In genomic region chr1:193479187-193479586, GRCh38 we compare ENCODE assay signal across 7 cellular contexts.
A peak's percentile ranks its signal among the peaks of the same experiment; 100 is the strongest.
DNase-seq lines count a peak whose midpoint lies in the region; ATAC-seq lines count a peak whose summit lies in the region.

No MANE protein-coding gene starts in this region.

- H3K27ac Mint-ChIP-seq in activated CD4-positive, alpha-beta memory T cell treated with anti-CD3 and anti-CD28 coated beads, Interleukin-2, amount 10 ng/mL, durations not matched to agents 7 days and 5 days = peak overlapping the region; percentile 93

- no peaks in the 10 kb centered on the region for H3K79me2 ChIP-seq in Karpas-422 (ENCODE audit: low read length)

- H3K27me3 Mint-ChIP-seq in activated CD4-positive, alpha-beta memory T cell treated with anti-CD3 and anti-CD28 coated beads, Interleukin-2, amount 10 ng/mL, durations not matched to agents 7 days and 5 days = no peaks in the 10 kb centered on the region

- peak overlapping the region; percentile 2 for H3K4me3 Mint-ChIP-seq in activated CD4-positive, alpha-beta memory T cell treated with anti-CD3 and anti-CD28 coated beads, Interleukin-2, amount 10 ng/mL, durations not matched to agents 7 days and 5 days

- H4K20me1 ChIP-seq in Karpas-422 (ENCODE audit: insufficient read depth, low read depth, low read length) = no peaks in the 10 kb centered on the region

- H3K27me3 ChIP-seq in Karpas-422 (ENCODE audit: low read length) = 0 out of 2 replicates have a peak, but pooled peaks cover 2% of the 10 kb centered on the region

- H3K4me1 Mint-ChIP-seq in activated CD4-positive, alpha-beta memory T cell treated with anti-CD3 and anti-CD28 coated beads, Interleukin-2, amount 10 ng/mL, durations not matched to agents 7 days and 5 days = peaks cover 67% of the 10 kb centered on the region

- peaks cover 79% of the 10 kb centered on the region for H3K36me3 Mint-ChIP-seq in activated CD4-positive, alpha-beta memory T cell treated with anti-CD3 and anti-CD28 coated beads, Interleukin-2, amount 10 ng/mL, durations not matched to agents 7 days and 5 days (ENCODE audit: low read depth)

- H3K4me3 ChIP-seq in Karpas-422 (ENCODE audit: low read length) = no peak overlapping the region

- H3K9me2 ChIP-seq in Karpas-422 (replicated peaks; ENCODE audit: insufficient read depth, low read length) = no peaks in the 10 kb centered on the region

- CTCF ChIA-PET in activated CD4-positive, alpha-beta memory T cell treated with anti-CD3 and anti-CD28 coated beads, Interleukin-2, amount 10 ng/mL, durations not matched to agents 7 days and 5 days (lab: Charles Lee) = interaction anchor here (0.9 to 3.1 kb wide), 5 partner anchors 11 to 296 kb away, joined by 3 to 9 read pairs (median 3); no protein-coding TSS in a partner anchor

- H3K27ac ChIP-seq in Karpas-422 (ENCODE audit: low read length) = no peak overlapping the region

- no peak overlapping the region for H3K9ac ChIP-seq in Karpas-422 (ENCODE audit: low read length)

- H3K36me3 ChIP-seq in Karpas-422 (ENCODE audit: insufficient read depth, low read length) = no peaks in the 10 kb centered on the region

- peak; percentile 96 for ATAC-seq in GM19463 (IDR thresholded peaks at IDR 0.05; ENCODE audit: unreplicated experiment)
- ATAC-seq in HG03439 (IDR thresholded peaks at IDR 0.05; ENCODE audit: unreplicated experiment) = peak; percentile 97

- H3K9me3 ChIP-seq in Karpas-422 (ENCODE audit: low read length) = no peaks in the 10 kb centered on the region

- H2AFZ ChIP-seq in Karpas-422 (ENCODE audit: low read length) = no peak overlapping the region

- no peaks in the 10 kb centered on the region for H3K4me1 ChIP-seq in Karpas-422 (ENCODE audit: low read length)

- H3K9me3 Mint-ChIP-seq in activated CD4-positive, alpha-beta memory T cell treated with anti-CD3 and anti-CD28 coated beads, Interleukin-2, amount 10 ng/mL, durations not matched to agents 7 days and 5 days = peaks cover 36% of the 10 kb centered on the region

- H3K4me2 ChIP-seq in Karpas-422 (ENCODE audit: low read depth, low read length, poor library complexity, severe bottlenecking) = no peak overlapping the region

- DNase-seq in activated CD4-positive, alpha-beta memory T cell treated with anti-CD3 and anti-CD28 coated beads, Interleukin-2, amount 10 ng/mL, durations not matched to agents 7 days and 5 days = peak; percentile 93
- DNase-seq in renal cortical epithelial cell (ENCODE audit: low read depth) (peak; percentile 11), LoVo (ENCODE audit: low spot score) (no peak), Karpas-422 (no peak), ecto neural progenitor cell (ENCODE audit: low spot score) (no peak)

- POLR2A ChIA-PET in activated CD4-positive, alpha-beta memory T cell treated with anti-CD3 and anti-CD28 coated beads, Interleukin-2, amount 10 ng/mL, durations not matched to agents 7 days and 5 days (lab: Charles Lee) = interaction anchor here (0.6 to 10.4 kb wide), 15 partner anchors 11 to 421 kb away, joined by 3 to 144 read pairs (median 7); partner anchors contain the start of genes B3GALT2, RO60 and UCHL5

Comparison
In these comparisons a context has a peak if more than half of its experiments do, and no peak if none do; other contexts are left out.
1. DNase-seq: peak in activated CD4-positive, alpha-beta memory T cell treated with anti-CD3 and anti-CD28 coated beads, Interleukin-2, amount 10 ng/mL, durations not matched to agents 7 days and 5 days (single experiment) and renal cortical epithelial cell (single experiment); none in LoVo (single experiment), Karpas-422 (single experiment) and ecto neural progenitor cell (single experiment).